1 cellular context compared by ENCODE assay signal in genomic region chr7:55031075-55031474, GRCh38.
A peak's percentile ranks its signal among the peaks of the same experiment; 100 is the strongest.
TF ChIP-seq lines count a peak whose summit lies in the region.

No MANE protein-coding gene starts in this region.

TF ChIP-seq in HepG2, 621 proteins besides CTCF, POLR2A, EP300 and RAD21 (continued from another document and continues in another):
- no peak for TF ChIP-seq ZBTB43 (CRISPR knock-in tag; conservative IDR thresholded peaks at IDR 0.05)
- no peak for TF ChIP-seq MTA3 (CRISPR knock-in tag; IDR thresholded peaks at IDR 0.05)
- TF ChIP-seq CSRNP1 (CRISPR knock-in tag; IDR thresholded peaks at IDR 0.05): no peak
- no peak for TF ChIP-seq ISL2 (CRISPR knock-in tag; IDR thresholded peaks at IDR 0.05)
- peak; percentile 69 for TF ChIP-seq ZMYM4 (CRISPR knock-in tag; IDR thresholded peaks at IDR 0.05)
- TF ChIP-seq ZNF17 (CRISPR knock-in tag; IDR thresholded peaks at IDR 0.05): no peak
- 0 out of 2 replicates have a peak, but pooled peaks have one; percentile 33 for TF ChIP-seq ARNTL (CRISPR knock-in tag; IDR thresholded peaks at IDR 0.05)
- TF ChIP-seq AKNA (CRISPR knock-in tag; IDR thresholded peaks at IDR 0.05; ENCODE audit: borderline replicate concordance): no peak
- no peak for TF ChIP-seq GTF2F1 (IDR thresholded peaks at IDR 0.05; ENCODE audit: low read length)
- no peak for TF ChIP-seq ZNF207 (IDR thresholded peaks at IDR 0.05; ENCODE audit: borderline replicate concordance)
- no peak for TF ChIP-seq SAFB2 (CRISPR knock-in tag; IDR thresholded peaks at IDR 0.05; ENCODE audit: borderline replicate concordance, low read depth)
- no peak for TF ChIP-seq ZNF256 (CRISPR knock-in tag; conservative IDR thresholded peaks at IDR 0.05)
- no peak for TF ChIP-seq ZFP37 (CRISPR knock-in tag; IDR thresholded peaks at IDR 0.05; ENCODE audit: borderline replicate concordance)
- TF ChIP-seq KAT8 (CRISPR knock-in tag; IDR thresholded peaks at IDR 0.05): no peak; the same call in 1 of the 2 replicates
- no peak for TF ChIP-seq ATRX (CRISPR knock-in tag; IDR thresholded peaks at IDR 0.05; ENCODE audit: borderline replicate concordance)
- no peak for TF ChIP-seq ZNF513 (CRISPR knock-in tag; conservative IDR thresholded peaks at IDR 0.05)
- no peak for TF ChIP-seq CBX2 (IDR thresholded peaks at IDR 0.05; ENCODE audit: low read depth, low read length)
- no peak for TF ChIP-seq CBX2 (CRISPR knock-in tag; IDR thresholded peaks at IDR 0.05; ENCODE audit: low read depth)
- no peak for TF ChIP-seq TERF1 (CRISPR knock-in tag; IDR thresholded peaks at IDR 0.05)
- no peak for TF ChIP-seq THAP9 (CRISPR knock-in tag; IDR thresholded peaks at IDR 0.05; ENCODE audit: borderline replicate concordance)
- no peak for TF ChIP-seq ATF5 (CRISPR knock-in tag; IDR thresholded peaks at IDR 0.05; ENCODE audit: low read depth)
- TF ChIP-seq HMG20B (CRISPR knock-in tag; conservative IDR thresholded peaks at IDR 0.05): no peak
- TF ChIP-seq ZKSCAN8 (CRISPR knock-in tag; IDR thresholded peaks at IDR 0.05; ENCODE audit: borderline replicate concordance): no peak
- TF ChIP-seq ZNF543 (CRISPR knock-in tag; IDR thresholded peaks at IDR 0.05): no peak
- TF ChIP-seq CREBL2 (CRISPR knock-in tag; IDR thresholded peaks at IDR 0.05; ENCODE audit: borderline replicate concordance): no peak
- no peak for TF ChIP-seq ZNF720 (CRISPR knock-in tag; IDR thresholded peaks at IDR 0.05)
- TF ChIP-seq SOX13 (IDR thresholded peaks at IDR 0.05): no peak
- peak in 1 of 2 experiments; percentile 24; a peak in 1 of 4 replicates for TF ChIP-seq SOX13 (CRISPR knock-in tag; conservative IDR thresholded peaks at IDR 0.05 in 1 of 2, IDR thresholded peaks at IDR 0.05 in 1 of 2)
- TF ChIP-seq IRF1 (CRISPR knock-in tag; IDR thresholded peaks at IDR 0.05; ENCODE audit: low read depth): no peak
- TF ChIP-seq ARHGAP35 (CRISPR knock-in tag; IDR thresholded peaks at IDR 0.05; ENCODE audit: borderline replicate concordance): no peak
- no peak for TF ChIP-seq SCMH1 (CRISPR knock-in tag; IDR thresholded peaks at IDR 0.05; ENCODE audit: borderline replicate concordance)
- no peak for TF ChIP-seq FOSL1 (CRISPR knock-in tag; IDR thresholded peaks at IDR 0.05; ENCODE audit: borderline replicate concordance)
- no peak for TF ChIP-seq ZNF260 (CRISPR knock-in tag; IDR thresholded peaks at IDR 0.05; ENCODE audit: borderline replicate concordance, low read depth)
- no peak for TF ChIP-seq ZFP36L1 (CRISPR knock-in tag; IDR thresholded peaks at IDR 0.05)
- no peak for TF ChIP-seq GLMP (CRISPR knock-in tag; IDR thresholded peaks at IDR 0.05; ENCODE audit: borderline replicate concordance)
- no peak for TF ChIP-seq ZFP36 (IDR thresholded peaks at IDR 0.05; ENCODE audit: borderline replicate concordance, low read depth, low read length, partially characterized antibody)
- no peak for TF ChIP-seq HNRNPLL (IDR thresholded peaks at IDR 0.05; ENCODE audit: low read depth, low read length, poor library complexity, severe bottlenecking)
- TF ChIP-seq NCOA2 (CRISPR knock-in tag; IDR thresholded peaks at IDR 0.05): peak; percentile 46; the same call in 1 of the 2 replicates
- TF ChIP-seq ZNF746 (CRISPR knock-in tag; IDR thresholded peaks at IDR 0.05): no peak; the same call in 1 of the 2 replicates
- TF ChIP-seq ZNF749 (CRISPR knock-in tag; IDR thresholded peaks at IDR 0.05; ENCODE audit: borderline replicate concordance): no peak
- peak; percentile 76 for TF ChIP-seq ATF7 (IDR thresholded peaks at IDR 0.05)
- peak; percentile 38; the same call in 1 of the 2 replicates for TF ChIP-seq ATF7 (CRISPR knock-in tag; IDR thresholded peaks at IDR 0.05)
- TF ChIP-seq HIVEP1 (CRISPR knock-in tag; IDR thresholded peaks at IDR 0.05): no peak
- TF ChIP-seq ZNF367 (CRISPR knock-in tag; IDR thresholded peaks at IDR 0.05; ENCODE audit: borderline replicate concordance): no peak
- TF ChIP-seq FOXP4 (CRISPR knock-in tag; IDR thresholded peaks at IDR 0.05): peak; percentile 80
- no peak for TF ChIP-seq ZSCAN25 (CRISPR knock-in tag; IDR thresholded peaks at IDR 0.05)
- peak; percentile 62 for TF ChIP-seq POGZ (CRISPR knock-in tag; IDR thresholded peaks at IDR 0.05)
- no peak for TF ChIP-seq MZF1 (CRISPR knock-in tag; IDR thresholded peaks at IDR 0.05; ENCODE audit: borderline replicate concordance)
- no peak for TF ChIP-seq MYC (CRISPR knock-in tag; IDR thresholded peaks at IDR 0.05; ENCODE audit: borderline replicate concordance)
- TF ChIP-seq ZNF253 (CRISPR knock-in tag; IDR thresholded peaks at IDR 0.05; ENCODE audit: borderline replicate concordance): no peak
